10 cellular contexts compared by ENCODE assay signal in the genomic region with DNA sequence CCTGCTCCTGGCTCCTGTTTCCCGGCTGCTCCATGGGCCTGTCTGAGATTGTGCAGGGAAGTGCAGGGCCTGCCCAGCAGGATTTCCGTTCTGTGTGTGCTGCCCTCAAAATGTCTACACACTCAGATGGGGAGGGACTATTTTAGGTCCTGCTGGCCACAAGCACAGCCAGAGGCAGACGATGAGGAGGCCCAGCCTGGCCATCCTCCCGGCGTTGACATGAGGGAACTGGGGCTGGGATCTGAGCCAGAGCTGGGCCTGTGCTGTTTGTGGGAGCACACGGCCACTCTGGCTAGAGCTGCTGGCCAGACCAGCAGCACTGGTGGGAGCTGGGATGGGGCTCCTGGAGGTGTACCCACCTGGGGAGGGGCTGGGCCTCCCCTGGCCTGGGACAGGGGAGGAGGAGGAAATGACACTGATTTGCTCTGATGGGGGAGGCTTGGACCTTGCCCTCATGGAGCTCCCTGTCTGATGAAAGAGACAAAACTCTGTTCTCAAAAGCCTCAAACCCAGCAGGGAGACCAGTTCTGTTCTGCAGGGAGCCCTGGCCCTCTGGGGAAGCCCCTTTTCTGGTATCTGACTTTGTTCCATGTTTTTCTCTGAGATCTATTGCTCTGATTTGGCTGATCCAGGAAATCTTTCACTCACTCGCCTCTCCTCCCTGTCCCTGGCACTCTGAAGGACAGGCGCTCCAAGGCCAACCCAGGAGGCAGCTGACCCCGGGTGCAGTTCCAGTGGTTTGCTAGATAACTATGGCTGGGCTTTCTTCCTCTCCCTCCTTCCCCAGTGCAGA.
DNase-seq lines count a peak whose midpoint lies in the region; ATAC-seq and TF ChIP-seq lines count a peak whose summit lies in the region.
"Had no signal": no experiment of that assay in that cellular context is flagged by ENCODE, and none has a peak within 500 bp of the region (broad histone marks: within the 10 kb centered on the region; RNA-seq: fewer than 3 reads in every experiment).

No MANE protein-coding gene starts in this region.

- peaks cover 34% of the 10 kb centered on the region for H3K4me1 ChIP-seq in BLaER1
- peaks cover 0 to 27% of the 10 kb centered on the region in 2 donors for H3K4me1 ChIP-seq in ascending aorta
- H3K4me1 ChIP-seq in heart right ventricle: peaks cover 26 to 54% (median 43%) of the 10 kb centered on the region in 9 donors
- H3K4me1 ChIP-seq in Caco-2: no peaks in the 10 kb centered on the region

- peak overlapping the region; percentile 29 for H3K4me2 ChIP-seq in BLaER1

- BruUV-seq in Caco-2 (replicated peaks; lab: Mats Ljungman, UMichigan): no TSS peak

- H3K9me3 ChIP-seq in BLaER1: no peaks in the 10 kb centered on the region
- no peaks in the 10 kb centered on the region for H3K9me3 ChIP-seq in ascending aorta
- no peaks in the 10 kb centered on the region for H3K9me3 ChIP-seq in heart right ventricle
- H3K9me3 ChIP-seq in Caco-2: no peaks in the 10 kb centered on the region

- CTCF ChIA-PET in Caco-2 (lab: Charles Lee): no interaction called here

- H3K27me3 Mint-ChIP-seq in Caco-2 (ENCODE audit: insufficient read depth, unreplicated experiment): no peaks in the 10 kb centered on the region

- 0 out of 2 replicates have a peak overlapping the region, but pooled peaks have one; percentile 16 for H3K9ac ChIP-seq in BLaER1

- H3K4me3 Mint-ChIP-seq in Caco-2 (ENCODE audit: unreplicated experiment): no peak overlapping the region

- peak; percentile 91 to 96 (median 94) for ATAC-seq in heart right ventricle
- no peak for ATAC-seq in GM19023 (IDR thresholded peaks at IDR 0.05; ENCODE audit: unreplicated experiment)
- no peak for ATAC-seq in GM21529 (IDR thresholded peaks at IDR 0.05; ENCODE audit: unreplicated experiment)
- ATAC-seq in HG02763 (IDR thresholded peaks at IDR 0.05; ENCODE audit: unreplicated experiment): no peak

- H4K20me1 ChIP-seq in BLaER1: no peaks in the 10 kb centered on the region

- H3K9me3 Mint-ChIP-seq in Caco-2 (ENCODE audit: unreplicated experiment): no peaks in the 10 kb centered on the region

- H3K36me3 Mint-ChIP-seq in Caco-2 (ENCODE audit: insufficient read depth, unreplicated experiment): no peaks in the 10 kb centered on the region

- POLR2A ChIA-PET in Caco-2 (lab: Charles Lee): no interaction called here

- H3K36me3 ChIP-seq in BLaER1: no peaks in the 10 kb centered on the region
- H3K36me3 ChIP-seq in ascending aorta: no peaks in the 10 kb centered on the region
- peaks cover 0 to 48% (median 0%) of the 10 kb centered on the region in 9 donors for H3K36me3 ChIP-seq in heart right ventricle
- no peaks in the 10 kb centered on the region for H3K36me3 ChIP-seq in Caco-2 (ENCODE audit: control insufficient read depth, insufficient read depth, low read length)

- no peaks in the 10 kb centered on the region for H3K27me3 ChIP-seq in BLaER1
- H3K27me3 ChIP-seq in ascending aorta: no peaks in the 10 kb centered on the region
- H3K27me3 ChIP-seq in heart right ventricle: no peaks in the 10 kb centered on the region
- no peaks in the 10 kb centered on the region for H3K27me3 ChIP-seq in Caco-2 (replicated peaks; ENCODE audit: control insufficient read depth, insufficient read depth, low read length)

- no peak for TF ChIP-seq CTCF in ascending aorta (IDR thresholded peaks at IDR 0.05)
- TF ChIP-seq CTCF in heart right ventricle (IDR thresholded peaks at IDR 0.05): no peak
- no peak for TF ChIP-seq CTCF in Caco-2 (IDR thresholded peaks at IDR 0.05; ENCODE audit: insufficient read depth in 1 of 2, low read depth in 1 of 2, low read length in 1 of 2, severe bottlenecking in 1 of 2, unreplicated experiment in 1 of 2)

- no peak overlapping the region for H3K27ac Mint-ChIP-seq in Caco-2 (ENCODE audit: unreplicated experiment)

- no peaks in the 10 kb centered on the region for H3K4me1 Mint-ChIP-seq in Caco-2 (ENCODE audit: low read depth, unreplicated experiment)

- H3K4me3 ChIP-seq in BLaER1: no peak overlapping the region
- no peak overlapping the region for H3K4me3 ChIP-seq in ascending aorta
- no peak overlapping the region for H3K4me3 ChIP-seq in heart right ventricle
- no peak overlapping the region for H3K4me3 ChIP-seq in Caco-2 (ENCODE audit: low read depth, low read length)

- intact Hi-C loops in ascending aorta (cut with DNase I) (loop anchor here (2.0 to 5.0 kb wide), 4 partner anchors 66 to 267 kb away; no protein-coding TSS in a partner anchor), heart right ventricle (cut with DNase I) (loop anchor here in 8 of 10 donors (5.0 to 10.0 kb wide), 7 partner anchors 70 to 532 kb away; partner anchors contain the start of gene CYP26B1 (in 4 of the 8)), Caco-2 (cut with micrococcal nuclease; ENCODE audit: unreplicated experiment) (loop anchor here (5.0 kb wide), 1 partner anchor 537 kb away; no protein-coding TSS in a partner anchor)

- H3K27ac ChIP-seq in BLaER1 (no peak overlapping the region), ascending aorta (peak overlapping the region; percentile 84 to 87), heart right ventricle (peak overlapping the region; percentile 76 to 95 (median 90))
- H3K27ac ChIP-seq: HL-60 had no signal

- WGBS in heart right ventricle, 2 donors: 16 to 22% methylated on average over 9 of the region's 9 CpGs

- DNase-seq in ascending aorta (ENCODE audit: low spot score in 2 of 2) (peak; percentile 46 to 89), heart right ventricle (peak; percentile 91), pons (ENCODE audit: low spot score) (peak; percentile 70), Caco-2 (no peak)
- DNase-seq: NCI-H774 had no signal

Comparison
In these comparisons a context has a peak if more than half of its experiments do, and no peak if none do; other contexts are left out.
1. DNase-seq: peak in ascending aorta (2 of 2), heart right ventricle (2 of 2) and pons (single experiment); none in Caco-2 (0 of 2).
2. ATAC-seq: peak in heart right ventricle (8 of 8); none in GM19023 (single experiment), GM21529 (single experiment) and HG02763 (single experiment).